In the genomic region with DNA sequence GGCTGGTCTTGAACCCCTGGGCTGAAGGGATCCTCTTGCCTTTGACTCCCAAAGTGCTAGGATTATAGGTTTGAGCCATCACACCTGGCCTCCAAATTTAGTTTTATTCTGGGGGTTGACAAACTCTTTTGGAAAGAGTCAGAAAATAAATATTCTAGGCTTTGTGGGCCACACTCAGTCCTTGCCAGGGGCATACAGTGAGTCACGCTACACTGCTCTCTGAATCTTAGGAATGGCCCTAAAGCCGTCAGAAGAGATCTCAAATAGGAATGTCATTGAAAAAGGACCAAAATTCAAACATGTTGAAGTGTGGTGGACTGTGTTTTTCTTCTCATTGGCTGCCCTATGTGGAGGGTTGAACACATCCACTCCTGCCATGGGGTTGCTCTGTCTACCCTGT, we compare ENCODE assay signal across 1 cellular context.
TF ChIP-seq lines count a peak whose summit lies in the region.

No MANE protein-coding gene starts in this region.

TF ChIP-seq in H1, 55 proteins besides CTCF, POLR2A, EP300 and RAD21:
- no peak for TF ChIP-seq RBBP5 (IDR thresholded peaks at IDR 0.05; ENCODE audit: borderline replicate concordance, low read depth, low read length)
- no peak for TF ChIP-seq SP1 (IDR thresholded peaks at IDR 0.05; ENCODE audit: low read depth, low read length)
- no peak for TF ChIP-seq TAF1 (IDR thresholded peaks at IDR 0.05; ENCODE audit: low read depth, low read length)
- TF ChIP-seq ZNF274 (IDR thresholded peaks at IDR 0.05; ENCODE audit: borderline replicate concordance, extremely low read depth, low read length) = no peak
